In the genomic region with DNA sequence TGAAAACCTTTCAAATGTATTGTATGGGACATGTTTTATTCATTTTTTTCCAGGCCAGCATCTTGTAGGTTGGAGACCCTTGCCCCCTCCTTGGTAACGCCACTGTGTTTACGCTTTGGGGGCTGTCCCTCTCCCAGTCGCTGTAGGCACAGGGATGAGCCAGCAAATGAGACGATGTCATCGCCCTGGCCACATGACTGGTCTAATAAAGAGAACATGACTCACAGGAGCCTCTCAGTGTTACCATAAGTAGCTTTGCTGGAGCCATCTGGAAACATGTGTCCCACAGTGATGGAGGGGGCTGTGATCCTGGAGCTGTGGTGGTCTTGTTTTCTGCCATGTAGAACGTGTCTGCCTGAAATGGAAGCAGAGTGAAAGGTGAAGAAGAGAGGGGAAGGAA, we compare ENCODE assay signal across 10 cellular contexts.
DNase-seq lines count a peak whose midpoint lies in the region; ATAC-seq and TF ChIP-seq lines count a peak whose summit lies in the region.
"Had no signal": no experiment of that assay in that cellular context is flagged by ENCODE, and none has a peak within 500 bp of the region (broad histone marks: within the 10 kb centered on the region; RNA-seq: fewer than 3 reads in every experiment).

No MANE protein-coding gene starts in this region.

- intact Hi-C loops in posterior vena cava (cut with DNase I) = no loop called here

- H3K4me3 ChIP-seq in fibroblast of villous mesenchyme (ENCODE audit: low read depth, low read length) = no peak overlapping the region
- H3K4me3 ChIP-seq: dorsolateral prefrontal cortex, thoracic aorta had no signal

- no peak for ATAC-seq in GM18870 (IDR thresholded peaks at IDR 0.05; ENCODE audit: unreplicated experiment)

- TF ChIP-seq CTCF in fibroblast of villous mesenchyme (IDR thresholded peaks at IDR 0.05; ENCODE audit: insufficient read depth, low read depth, low read length) = no peak

- DNase-seq in NCI-H2171 treated with DMSO at 0.1 percent for 48 hours (lab: John Stamatoyannopoulos, UW) (peak; percentile 28), NCI-H2171 (lab: John Stamatoyannopoulos, UW) (no peak), NCI-H1694 (lab: John Stamatoyannopoulos, UW) (peak; percentile 31), fibroblast of villous mesenchyme (ENCODE audit: low read depth) (peak; percentile 45), T-helper 9 cell (no peak), posterior vena cava (ENCODE audit: low spot score) (no peak)
- DNase-seq in stimulated activated CD4-positive, alpha-beta T cell treated with anti-CD3 and anti-CD28 coated beads, Interleukin-2, amount 100 ng/mL, for 4 hours (ENCODE audit: low read depth) = peak; percentile 9

Comparison
In these comparisons a context has a peak if more than half of its experiments do, and no peak if none do; other contexts are left out.
1. DNase-seq: peak in NCI-H2171 treated with DMSO at 0.1 percent for 48 hours (single experiment), NCI-H1694 (single experiment), fibroblast of villous mesenchyme (single experiment) and stimulated activated CD4-positive, alpha-beta T cell treated with anti-CD3 and anti-CD28 coated beads, Interleukin-2, amount 100 ng/mL, for 4 hours (single experiment); none in NCI-H2171 (single experiment), T-helper 9 cell (single experiment) and posterior vena cava (single experiment).